In the genomic region with DNA sequence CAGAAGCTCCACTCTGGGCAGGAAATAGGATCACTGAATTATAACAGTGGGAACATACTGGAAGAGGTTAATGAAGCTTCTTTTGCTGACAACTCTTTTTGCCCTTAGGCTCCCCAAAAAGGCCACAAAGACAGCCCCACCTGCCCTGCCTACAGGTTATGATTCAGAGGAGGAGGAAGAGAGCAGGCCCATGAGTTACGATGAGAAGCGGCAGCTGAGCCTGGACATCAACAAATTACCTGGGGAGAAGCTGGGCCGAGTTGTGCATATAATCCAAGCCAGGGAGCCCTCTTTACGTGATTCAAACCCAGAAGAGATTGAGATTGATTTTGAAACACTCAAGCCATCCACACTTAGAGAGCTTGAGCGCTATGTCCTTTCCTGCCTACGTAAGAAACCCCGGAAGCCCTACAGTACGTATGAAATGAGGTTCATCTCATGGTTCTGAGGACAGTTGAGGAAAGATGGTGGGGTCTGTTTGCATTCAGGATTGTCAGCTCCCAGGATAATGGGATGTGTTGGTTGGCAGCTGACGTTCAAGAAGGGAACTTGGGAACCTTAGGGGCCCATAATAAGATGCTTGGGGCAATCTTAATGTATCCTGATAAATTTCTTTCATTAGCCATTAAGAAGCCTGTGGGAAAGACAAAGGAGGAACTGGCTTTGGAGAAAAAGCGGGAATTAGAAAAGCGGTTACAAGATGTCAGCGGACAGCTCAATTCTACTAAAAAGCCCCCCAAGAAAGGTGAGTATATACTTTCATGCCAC, we compare ENCODE assay signal across 19 cellular contexts. TPM values are rescaled to one million over a fixed set of nuclear protein-coding genes. Genes with fewer than 3 reads are reported as not detected.
DNase-seq lines count a peak whose midpoint lies in the region; ATAC-seq, FAIRE-seq and TF ChIP-seq lines count a peak whose summit lies in the region.
"Had no signal": no experiment of that assay in that cellular context is flagged by ENCODE, and none has a peak within 500 bp of the region (broad histone marks: within the 10 kb centered on the region; RNA-seq: fewer than 3 reads in every experiment).

No MANE protein-coding gene starts in this region.

- TF ChIP-seq EP300 in HepG2 (IDR thresholded peaks at IDR 0.05; ENCODE audit: low read depth in 2 of 2, low read length in 2 of 2) (no peak), HepG2 (CRISPR knock-in tag; IDR thresholded peaks at IDR 0.05; ENCODE audit: borderline replicate concordance) (no peak)

- CTCF ChIA-PET in A673 (lab: Charles Lee), result no interaction called here
- CTCF ChIA-PET in activated B cell treated with CpG ODN at 0.5 μM for 24 hours (lab: Charles Lee), result interaction anchor here (0.6 to 1.7 kb wide), 5 partner anchors 20 to 111 kb away, joined by 3 to 4 read pairs (median 3); no protein-coding TSS in a partner anchor
- CTCF ChIA-PET in HepG2 (lab: Yijun Ruan, JAX; ENCODE audit: low intra/inter-chr PET ratio, low total read pairs), result no interaction called here

- no peaks in the 10 kb centered on the region for H3K27me3 Mint-ChIP-seq in activated B cell treated with CpG ODN at 0.5 μM for 24 hours

- WGBS in HepG2 (ENCODE audit: low lambda C conversion rate), result 97% methylated on average over 12 of the region's 12 CpGs
- WGBS in right cardiac atrium, result 89% methylated on average over 12 of the region's 12 CpGs

- TSS peak; percentile 0 for BruUV-seq in A673 (replicated peaks; lab: Mats Ljungman, UMichigan)
- no TSS peak for BruUV-seq in HepG2 (replicated peaks; lab: Mats Ljungman, UMichigan)

- H3K4me1 Mint-ChIP-seq in activated B cell treated with CpG ODN at 0.5 μM for 24 hours, result peaks cover 63% of the 10 kb centered on the region

- no peaks in the 10 kb centered on the region for H3K9me3 Mint-ChIP-seq in activated B cell treated with CpG ODN at 0.5 μM for 24 hours

- no peak for TF ChIP-seq RAD21 in HepG2 (CRISPR knock-in tag; IDR thresholded peaks at IDR 0.05)

- no peak overlapping the region for H3K9ac ChIP-seq in HepG2 (ENCODE audit: insufficient read depth, low read depth, low read length)

- FAIRE-seq in HepG2 (lab: Jason Lieb, UNC), result no peak
- FAIRE-seq: kidney had no signal

- no peak for TF ChIP-seq CTCF in A673 (conservative IDR thresholded peaks at IDR 0.05; ENCODE audit: low read depth, low read length)
- no peak for TF ChIP-seq CTCF in activated B cell treated with CpG ODN at 0.5 μM for 24 hours (IDR thresholded peaks at IDR 0.05)
- no peak for TF ChIP-seq CTCF in HepG2 (CRISPR knock-in tag; IDR thresholded peaks at IDR 0.05)

- DNase-seq in A673 (ENCODE audit: low spot score) (no peak), activated B cell treated with CpG ODN at 0.5 μM for 24 hours (no peak), HepG2 (ENCODE audit: low spot score) (no peak), OCI-M1 (lab: John Stamatoyannopoulos, UW) (no peak), NCI-H2029 (lab: John Stamatoyannopoulos, UW) (no peak), right cardiac atrium (no peak)
- DNase-seq: activated effector memory CD4-positive, alpha-beta T cell treated with Interleukin-2 at 50 U/mL for 16 hours; AML-193; brain microvascular endothelial cell; heart right ventricle; kidney; NCI-H2029 treated with DMSO at 0.1 percent for 48 hours; NCI-H526; occipital lobe; sigmoid colon; stimulated activated CD4-positive, alpha-beta T cell treated with anti-CD3 and anti-CD28 coated beads, Interleukin-2, amount 100 ng/mL, for 24 hours; thyroid gland had no signal

- no peak overlapping the region for H3K4me2 ChIP-seq in HepG2 (ENCODE audit: low read depth, low read length)

- peaks cover 28% of the 10 kb centered on the region for H3K79me2 ChIP-seq in HepG2 (ENCODE audit: insufficient read depth, low read length)

- H3K4me3 Mint-ChIP-seq in activated B cell treated with CpG ODN at 0.5 μM for 24 hours, result no peak overlapping the region

- H3K4me3 ChIP-seq in A673 (ENCODE audit: low read depth, low read length, poor library complexity, severe bottlenecking), result no peak overlapping the region
- no peak overlapping the region for H3K4me3 ChIP-seq in HepG2 (replicated peaks in 1 of 3; ENCODE audit: insufficient read depth in 1 of 3, low read depth in 2 of 3, low read length in 3 of 3)
- H3K4me3 ChIP-seq in right cardiac atrium (ENCODE audit: low read length), result no peak overlapping the region
- H3K4me3 ChIP-seq: heart right ventricle, sigmoid colon, thyroid gland had no signal

- H3K9me3 ChIP-seq in A673 (ENCODE audit: low read depth, low read length, poor library complexity, severe bottlenecking) (no peaks in the 10 kb centered on the region), HepG2 (ENCODE audit: low read length) (no peaks in the 10 kb centered on the region), right cardiac atrium (ENCODE audit: control insufficient read depth, low read length) (no peaks in the 10 kb centered on the region)
- H3K9me3 ChIP-seq: heart right ventricle, sigmoid colon, thyroid gland had no signal

- no peak overlapping the region for H2AFZ ChIP-seq in HepG2 (ENCODE audit: low read length)

- peak; percentile 1 for TF ChIP-seq POLR2A in GM15510 (IDR thresholded peaks at IDR 0.05; ENCODE audit: borderline replicate concordance, extremely low read depth, insufficient read length)
- TF ChIP-seq POLR2A in HepG2 (IDR thresholded peaks at IDR 0.05; ENCODE audit: insufficient read depth in 1 of 2, low read depth in 2 of 2, low read length in 2 of 2), result peak; percentile 50 to 52; a peak in 2 of 4 replicates

- H3K36me3 Mint-ChIP-seq in activated B cell treated with CpG ODN at 0.5 μM for 24 hours (ENCODE audit: low read depth), result peaks cover 81% of the 10 kb centered on the region

- intact Hi-C loops in A673 (cut with micrococcal nuclease; ENCODE audit: unreplicated experiment), result loop anchor here (10.0 kb wide), 1 partner anchor 445 kb away; a partner anchor contains a TSS
- intact Hi-C loops in activated B cell treated with CpG ODN at 0.5 μM for 24 hours (cut with micrococcal nuclease), result loop anchor here (10.0 kb wide), 1 partner anchor 545 kb away; a partner anchor contains a TSS
- intact Hi-C loops in HepG2 (cut with micrococcal nuclease; ENCODE audit: unreplicated experiment), result no loop called here
- intact Hi-C loops in right cardiac atrium (cut with DNase I), result loop anchor here (5.0 to 10.0 kb wide), 5 partner anchors 43 to 1315 kb away; a partner anchor contains a TSS

- H3K4me1 ChIP-seq in A673 (ENCODE audit: insufficient read depth, low read length, poor library complexity, severe bottlenecking), result peaks cover 14% of the 10 kb centered on the region
- H3K4me1 ChIP-seq in HepG2 (ENCODE audit: insufficient read depth, low read length), result peaks cover 38% of the 10 kb centered on the region
- no peaks in the 10 kb centered on the region for H3K4me1 ChIP-seq in right cardiac atrium (ENCODE audit: control insufficient read depth, insufficient read depth, low read length)

- peaks cover 69% of the 10 kb centered on the region for H3K36me3 ChIP-seq in A673 (ENCODE audit: insufficient read depth, low read length, poor library complexity, severe bottlenecking)
- peaks cover 41 to 62% of the 10 kb centered on the region in 2 experiments for H3K36me3 ChIP-seq in HepG2 (replicated peaks in 1 of 2; ENCODE audit: control insufficient read depth in 1 of 2, insufficient read depth in 2 of 2, low read length in 2 of 2)

- H4K20me1 ChIP-seq in HepG2 (ENCODE audit: insufficient read depth, low read length), result peaks cover 78% of the 10 kb centered on the region

- H3K27ac Mint-ChIP-seq in activated B cell treated with CpG ODN at 0.5 μM for 24 hours, result peak overlapping the region; percentile 31

- POLR2A ChIA-PET in A673 (lab: Charles Lee; ENCODE audit: low non-redundant PET) (interaction anchor here (0.6 to 2.7 kb wide), 3 partner anchors 9 to 100 kb away, joined by 3 to 20 read pairs (median 3); no protein-coding TSS in a partner anchor), activated B cell treated with CpG ODN at 0.5 μM for 24 hours (lab: Charles Lee) (interaction anchor here (0.7 to 12.7 kb wide), 17 partner anchors 8 to 269 kb away, joined by 3 to 370 read pairs (median 5); a partner anchor contains a TSS), HepG2 (lab: Yijun Ruan, JAX) (interaction anchor here (1.0 to 10.2 kb wide), 6 partner anchors 8 to 269 kb away, joined by 3 to 305 read pairs (median 6); a partner anchor contains a TSS)

- ATAC-seq in activated B cell treated with CpG ODN at 0.5 μM for 24 hours (ENCODE audit: low read depth) (no peak), HepG2 (no peak), GM18520 (IDR thresholded peaks at IDR 0.05; ENCODE audit: unreplicated experiment) (no peak), right cardiac atrium (no peak)

- in situ Hi-C loops in HepG2 (cut with HindIII; ENCODE audit: extremely low pct_ligation_motif_present, low pct_unique_long_range_greater_than_20kb), result loop anchor here (5.0 kb wide), 2 partner anchors 43 to 88 kb away; no protein-coding TSS in a partner anchor

- no peak overlapping the region for H3K27ac ChIP-seq in A673 (ENCODE audit: low read depth, low read length, poor library complexity, severe bottlenecking)
- no peak overlapping the region for H3K27ac ChIP-seq in HepG2 (ENCODE audit: extremely low read length, insufficient read depth, low read length)
- H3K27ac ChIP-seq in right cardiac atrium (ENCODE audit: low read length), result no peak overlapping the region
- H3K27ac ChIP-seq: brain microvascular endothelial cell, heart right ventricle had no signal

- no peaks in the 10 kb centered on the region for H3K27me3 ChIP-seq in A673 (replicated peaks; ENCODE audit: insufficient read depth, low read depth, low read length, poor library complexity)
- no peaks in the 10 kb centered on the region for H3K27me3 ChIP-seq in HepG2 (ENCODE audit: control insufficient read depth in 1 of 2, insufficient read depth in 2 of 2, low read length in 2 of 2)
- no peaks in the 10 kb centered on the region for H3K27me3 ChIP-seq in right cardiac atrium (ENCODE audit: control insufficient read depth, insufficient read depth)
- H3K27me3 ChIP-seq: brain microvascular endothelial cell, heart right ventricle, sigmoid colon, thyroid gland had no signal

RNA-seq across cellular contexts. Expression of a gene that starts 11.5 kb away (rescaled TPM):
- total RNA-seq in A673 (2021), result 276 and 335 TPM in 2 replicates
- total RNA-seq in activated B cell treated with CpG ODN at 0.5 μM for 24 hours, result 347 and 370 TPM in 2 replicates
- 71.5 and 143 TPM in 2 replicates for total RNA-seq in HepG2 (2016; rRNA removed; fragmentation: Illumina TruSeq; extraction: Trizol)
- total RNA-seq in HepG2 (2016; cell fraction: cytosol; rRNA removed; fragmentation: Illumina TruSeq; extraction: Trizol; ENCODE audit: low read depth), result 57.3 and 65.0 TPM in 2 replicates
- 67.2 and 139 TPM in 2 replicates for total RNA-seq in HepG2 (2016; cell fraction: insoluble cytoplasmic fraction; rRNA removed; fragmentation: Illumina TruSeq; extraction: Trizol)
- 98.6 and 98.8 TPM in 2 replicates for total RNA-seq in HepG2 (2016; cell fraction: membrane; rRNA removed; fragmentation: Illumina TruSeq; extraction: Trizol)
- total RNA-seq in HepG2 (2016; cell fraction: nucleus; rRNA removed; fragmentation: Illumina TruSeq; extraction: Trizol), result 221 and 247 TPM in 2 replicates
- 194 and 202 TPM in 2 replicates for polyA plus RNA-seq in HepG2 (2011; rRNA removed)
- 75.6 and 93.5 TPM in 2 replicates for polyA plus RNA-seq in HepG2 (2011; cell fraction: cytosol; rRNA removed)
- polyA plus RNA-seq in HepG2 (2011; cell fraction: nucleus; rRNA removed), result 401 and 432 TPM in 2 replicates
- 149 and 160 TPM in 2 replicates for polyA plus RNA-seq in HepG2 (2012)
- 30.1 and 33.2 TPM in 2 replicates for polyA plus RNA-seq in HepG2 (2016; cell fraction: cytosol; fragmentation: Illumina TruSeq; extraction: Trizol; ENCODE audit: low read depth)
- polyA plus RNA-seq in HepG2 (2016; cell fraction: insoluble cytoplasmic fraction; fragmentation: Illumina TruSeq; extraction: Trizol; ENCODE audit: low read depth), result 94.6 and 114 TPM in 2 replicates
- polyA plus RNA-seq in HepG2 (2016; cell fraction: membrane; fragmentation: Illumina TruSeq; extraction: Trizol; ENCODE audit: low read depth), result 58.5 and 64.6 TPM in 2 replicates
- 653 and 682 TPM in 2 replicates for polyA plus RNA-seq in HepG2 (2016; cell fraction: nucleus; fragmentation: Illumina TruSeq; extraction: Trizol; ENCODE audit: insufficient read depth, low read depth)
- 126 and 157 TPM in 2 replicates for polyA minus RNA-seq in HepG2 (2011; rRNA and poly(A)+ RNA removed; ENCODE audit: low replicate concordance)
- 43.6 and 49.2 TPM in 2 replicates for polyA minus RNA-seq in HepG2 (2011; cell fraction: cytosol; rRNA and poly(A)+ RNA removed)
- polyA minus RNA-seq in HepG2 (2011; cell fraction: nucleus; rRNA and poly(A)+ RNA removed), result 223 and 377 TPM in 2 replicates
- 100 to 1,000 TPM in 1 of 4 donors, 10 to 100 TPM in 3; 82.6 to 100 (median 86.9) TPM for total RNA-seq in right cardiac atrium
- polyA plus RNA-seq in right cardiac atrium, result 73.1 TPM

RNA-seq across cellular contexts. Expression of a gene that starts 27.0 kb away (rescaled TPM):
- total RNA-seq in A673 (2021) (1.4 and 1.9 TPM in 2 replicates), activated B cell treated with CpG ODN at 0.5 μM for 24 hours (371 and 387 TPM in 2 replicates), HepG2 (2016; rRNA removed; fragmentation: Illumina TruSeq; extraction: Trizol) (0.71 and 1.3 TPM in 2 replicates), right cardiac atrium (10 to 100 TPM; 16.2 to 26.6 (median 17.3) TPM)
- 0.53 and 0.61 TPM in 2 replicates for total RNA-seq in HepG2 (2016; cell fraction: cytosol; rRNA removed; fragmentation: Illumina TruSeq; extraction: Trizol; ENCODE audit: low read depth)
- 0.82 and 1.2 TPM in 2 replicates for total RNA-seq in HepG2 (2016; cell fraction: insoluble cytoplasmic fraction; rRNA removed; fragmentation: Illumina TruSeq; extraction: Trizol)
- total RNA-seq in HepG2 (2016; cell fraction: membrane; rRNA removed; fragmentation: Illumina TruSeq; extraction: Trizol), result 0.46 and 0.76 TPM in 2 replicates
- 0.78 and 0.85 TPM in 2 replicates for total RNA-seq in HepG2 (2016; cell fraction: nucleus; rRNA removed; fragmentation: Illumina TruSeq; extraction: Trizol)
- polyA plus RNA-seq in HepG2 (2011; rRNA removed) (0.70 and 1.7 TPM in 2 replicates), right cardiac atrium (20.9 TPM)
- polyA plus RNA-seq in HepG2 (2011; cell fraction: cytosol; rRNA removed), result 0.59 and 1.2 TPM in 2 replicates
- 3.1 and 3.3 TPM in 2 replicates for polyA plus RNA-seq in HepG2 (2011; cell fraction: nucleus; rRNA removed)
- polyA plus RNA-seq in HepG2 (2012), result 1.6 and 1.7 TPM in 2 replicates
- polyA plus RNA-seq in HepG2 (2016; cell fraction: cytosol; fragmentation: Illumina TruSeq; extraction: Trizol; ENCODE audit: low read depth), result 0.12 and 0.36 TPM in 2 replicates
- polyA plus RNA-seq in HepG2 (2016; cell fraction: insoluble cytoplasmic fraction; fragmentation: Illumina TruSeq; extraction: Trizol; ENCODE audit: low read depth), result 0.62 and 0.68 TPM in 2 replicates
- 0.63 and 0.96 TPM in 2 replicates for polyA plus RNA-seq in HepG2 (2016; cell fraction: membrane; fragmentation: Illumina TruSeq; extraction: Trizol; ENCODE audit: low read depth)
- polyA plus RNA-seq in HepG2 (2016; cell fraction: nucleus; fragmentation: Illumina TruSeq; extraction: Trizol; ENCODE audit: insufficient read depth, low read depth), result 2.9 and 4.5 TPM in 2 replicates
- 1.2 and 1.9 TPM in 2 replicates for polyA minus RNA-seq in HepG2 (2011; rRNA and poly(A)+ RNA removed; ENCODE audit: low replicate concordance)
- polyA minus RNA-seq in HepG2 (2011; cell fraction: cytosol; rRNA and poly(A)+ RNA removed), result not detected in 2 replicates
- polyA minus RNA-seq in HepG2 (2011; cell fraction: nucleus; rRNA and poly(A)+ RNA removed), result 1.7 and 2.3 TPM in 2 replicates

RNA-seq across cellular contexts. Expression of a gene that starts 29.5 kb away (rescaled TPM):
- total RNA-seq in A673 (2021), result 0.46 and 0.58 TPM in 2 replicates
- 153 and 167 TPM in 2 replicates for total RNA-seq in activated B cell treated with CpG ODN at 0.5 μM for 24 hours
- total RNA-seq in HepG2 (2016; rRNA removed; fragmentation: Illumina TruSeq; extraction: Trizol), result 0.07 and 0.09 TPM in 2 replicates
- total RNA-seq in HepG2 (2016; cell fraction: cytosol; rRNA removed; fragmentation: Illumina TruSeq; extraction: Trizol; ENCODE audit: low read depth), result not detected in 2 replicates
- total RNA-seq in HepG2 (2016; cell fraction: insoluble cytoplasmic fraction; rRNA removed; fragmentation: Illumina TruSeq; extraction: Trizol), result 0.04 TPM in 1 of 2 replicates, not detected in the other
- 0.06 TPM in 1 of 2 replicates, not detected in the other for total RNA-seq in HepG2 (2016; cell fraction: membrane; rRNA removed; fragmentation: Illumina TruSeq; extraction: Trizol)
- 0.09 TPM in 1 of 2 replicates, not detected in the other for total RNA-seq in HepG2 (2016; cell fraction: nucleus; rRNA removed; fragmentation: Illumina TruSeq; extraction: Trizol)
- 0.03 TPM in 1 of 2 replicates, not detected in the other for polyA plus RNA-seq in HepG2 (2011; rRNA removed)
- polyA plus RNA-seq in HepG2 (2011; cell fraction: cytosol; rRNA removed), result 0.04 TPM in 1 of 2 replicates, not detected in the other
- polyA plus RNA-seq in HepG2 (2011; cell fraction: nucleus; rRNA removed), result not detected in 2 replicates
- not detected in 2 replicates for polyA plus RNA-seq in HepG2 (2012)
- polyA plus RNA-seq in HepG2 (2016; cell fraction: cytosol; fragmentation: Illumina TruSeq; extraction: Trizol; ENCODE audit: low read depth), result not detected in 2 replicates
- 0.07 TPM in 1 of 2 replicates, not detected in the other for polyA plus RNA-seq in HepG2 (2016; cell fraction: insoluble cytoplasmic fraction; fragmentation: Illumina TruSeq; extraction: Trizol; ENCODE audit: low read depth)
- not detected in 2 replicates for polyA plus RNA-seq in HepG2 (2016; cell fraction: membrane; fragmentation: Illumina TruSeq; extraction: Trizol; ENCODE audit: low read depth)
- polyA plus RNA-seq in HepG2 (2016; cell fraction: nucleus; fragmentation: Illumina TruSeq; extraction: Trizol; ENCODE audit: insufficient read depth, low read depth), result 0.63 TPM in 1 of 2 replicates, not detected in the other
- polyA minus RNA-seq in HepG2 (2011; rRNA and poly(A)+ RNA removed; ENCODE audit: low replicate concordance), result 0.30 TPM in 1 of 2 replicates, not detected in the other
- polyA minus RNA-seq in HepG2 (2011; cell fraction: cytosol; rRNA and poly(A)+ RNA removed), result not detected in 2 replicates
- not detected in 2 replicates for polyA minus RNA-seq in HepG2 (2011; cell fraction: nucleus; rRNA and poly(A)+ RNA removed)
- total RNA-seq in right cardiac atrium, result 1 to 10 TPM; 1.3 to 2.3 (median 1.8) TPM
- 1.2 TPM for polyA plus RNA-seq in right cardiac atrium

RNA-seq across cellular contexts. Expression of a gene that starts 39.1 kb away (rescaled TPM):
- total RNA-seq in A673 (2021) (0.34 and 0.46 TPM in 2 replicates), activated B cell treated with CpG ODN at 0.5 μM for 24 hours (341 and 365 TPM in 2 replicates), HepG2 (2016; rRNA removed; fragmentation: Illumina TruSeq; extraction: Trizol) (not detected in 2 replicates), right cardiac atrium (10 to 100 TPM in 3 of 4 donors, 1 to 10 TPM in 1; 8.5 to 15.7 (median 12.4) TPM)
- not detected in 2 replicates for total RNA-seq in HepG2 (2016; cell fraction: cytosol; rRNA removed; fragmentation: Illumina TruSeq; extraction: Trizol; ENCODE audit: low read depth)
- total RNA-seq in HepG2 (2016; cell fraction: insoluble cytoplasmic fraction; rRNA removed; fragmentation: Illumina TruSeq; extraction: Trizol), result not detected in 2 replicates
- not detected in 2 replicates for total RNA-seq in HepG2 (2016; cell fraction: membrane; rRNA removed; fragmentation: Illumina TruSeq; extraction: Trizol)
- total RNA-seq in HepG2 (2016; cell fraction: nucleus; rRNA removed; fragmentation: Illumina TruSeq; extraction: Trizol), result not detected in 2 replicates
- polyA plus RNA-seq in HepG2 (2011; rRNA removed) (not detected in 2 replicates), right cardiac atrium (6.0 TPM)
- not detected in 2 replicates for polyA plus RNA-seq in HepG2 (2011; cell fraction: cytosol; rRNA removed)
- polyA plus RNA-seq in HepG2 (2011; cell fraction: nucleus; rRNA removed), result 0.09 TPM in 1 of 2 replicates, not detected in the other
- polyA plus RNA-seq in HepG2 (2012), result not detected in 2 replicates
- polyA plus RNA-seq in HepG2 (2016; cell fraction: cytosol; fragmentation: Illumina TruSeq; extraction: Trizol; ENCODE audit: low read depth), result not detected in 2 replicates
- not detected in 2 replicates for polyA plus RNA-seq in HepG2 (2016; cell fraction: insoluble cytoplasmic fraction; fragmentation: Illumina TruSeq; extraction: Trizol; ENCODE audit: low read depth)
- polyA plus RNA-seq in HepG2 (2016; cell fraction: membrane; fragmentation: Illumina TruSeq; extraction: Trizol; ENCODE audit: low read depth), result not detected in 2 replicates
- not detected in 2 replicates for polyA plus RNA-seq in HepG2 (2016; cell fraction: nucleus; fragmentation: Illumina TruSeq; extraction: Trizol; ENCODE audit: insufficient read depth, low read depth)
- not detected in 2 replicates for polyA minus RNA-seq in HepG2 (2011; rRNA and poly(A)+ RNA removed; ENCODE audit: low replicate concordance)
- polyA minus RNA-seq in HepG2 (2011; cell fraction: cytosol; rRNA and poly(A)+ RNA removed), result not detected in 2 replicates
- not detected in 2 replicates for polyA minus RNA-seq in HepG2 (2011; cell fraction: nucleus; rRNA and poly(A)+ RNA removed)

Comparison
In these comparisons a context has a peak if more than half of its experiments do, and no peak if none do; other contexts are left out.
1. RNA of a gene that starts 27.0 kb away (total RNA-seq): 371 to 387 TPM in activated B cell treated with CpG ODN at 0.5 μM for 24 hours; 16.2 to 26.6 TPM in right cardiac atrium, 1.4 to 1.9 TPM in A673 and 0.46 to 1.3 TPM in HepG2; every median in the first group is over 10 times any median in the second.
2. RNA of a gene that starts 29.5 kb away (total RNA-seq): 153 to 167 TPM in activated B cell treated with CpG ODN at 0.5 μM for 24 hours; 1.3 to 2.3 TPM in right cardiac atrium, 0.46 to 0.58 TPM in A673 and 0.04 to 0.09 TPM in HepG2; every median in the first group is over 10 times any median in the second.